6 cellular contexts compared by ENCODE assay signal in genomic region chr1:1374068-1374860, GRCh38. TPM values are rescaled to one million over a fixed set of nuclear protein-coding genes. Genes with fewer than 3 reads are reported as not detected.
DNase-seq lines count a peak whose midpoint lies in the region; ATAC-seq, FAIRE-seq and TF ChIP-seq lines count a peak whose summit lies in the region.

No MANE protein-coding gene starts in this region.

- H3K27ac Mint-ChIP-seq in stimulated activated naive B cell treated with anti-CD40 and anti-IgM and Interleukin-4, amounts not matched to agents 10 μg/mL and 1 μg/mL and 100 μg/mL, for 72 hours: peak overlapping the region; percentile 98

- TF ChIP-seq POLR2A in esophagus squamous epithelium (IDR thresholded peaks at IDR 0.05): no peak

- H3K4me3 Mint-ChIP-seq in stimulated activated naive B cell treated with anti-CD40 and anti-IgM and Interleukin-4, amounts not matched to agents 10 μg/mL and 1 μg/mL and 100 μg/mL, for 72 hours: peak overlapping the region; percentile 92 to 95

- peak overlapping the region; percentile 96 for H3K4me2 ChIP-seq in KMS-11

- H3K4me1 ChIP-seq in KMS-11 (ENCODE audit: low read depth, poor library complexity, severe bottlenecking): peaks cover 42% of the 10 kb centered on the region
- peaks cover 26 to 56% (median 38%) of the 10 kb centered on the region in 3 donors for H3K4me1 ChIP-seq in esophagus squamous epithelium

- H3K79me2 ChIP-seq in KMS-11 (ENCODE audit: insufficient read depth, low read depth): peaks cover 25% of the 10 kb centered on the region

- H3K27me3 ChIP-seq in KMS-11 (ENCODE audit: insufficient read depth, low read depth) (no peaks in the 10 kb centered on the region), esophagus squamous epithelium (no peaks in the 10 kb centered on the region)

- 51% methylated on average over 26 of the region's 56 CpGs; no CpG with 5 or more reads in 1 of the 2 donors for WGBS in esophagus squamous epithelium, 2 donors

- H3K27ac ChIP-seq in KMS-11 (peak overlapping the region; percentile 63; the same call in 1 of the 2 replicates), esophagus squamous epithelium (peak overlapping the region; percentile 95 to 97 (median 97))

- H3K36me3 ChIP-seq in KMS-11 (ENCODE audit: insufficient read depth) (no peaks in the 10 kb centered on the region), esophagus squamous epithelium (peaks cover 0 to 20% (median 0%) of the 10 kb centered on the region in 3 donors)

- no peak for DNase-seq in GM12865 (ENCODE audit: low read depth)
- DNase-seq in esophagus squamous epithelium (lab: John Stamatoyannopoulos, UW): no peak
- DNase-seq in stimulated activated naive B cell treated with anti-CD40 and anti-IgM and Interleukin-4, amounts not matched to agents 10 μg/mL and 1 μg/mL and 100 μg/mL, for 72 hours: no peak
- DNase-seq in ecto neural progenitor cell (ENCODE audit: low spot score): no peak
- DNase-seq in urothelium cell line (ENCODE audit: low spot score): no peak

- FAIRE-seq in urothelium cell line (lab: Jason Lieb, UNC): no peak

- H3K9me3 Mint-ChIP-seq in stimulated activated naive B cell treated with anti-CD40 and anti-IgM and Interleukin-4, amounts not matched to agents 10 μg/mL and 1 μg/mL and 100 μg/mL, for 72 hours: no peaks in the 10 kb centered on the region

- ATAC-seq in stimulated activated naive B cell treated with anti-CD40 and anti-IgM and Interleukin-4, amounts not matched to agents 10 μg/mL and 1 μg/mL and 100 μg/mL, for 72 hours (replicated peaks): peak; percentile 5 to 8

- TF ChIP-seq CTCF in GM12865 (IDR thresholded peaks at IDR 0.05; ENCODE audit: insufficient read depth, low read depth, low read length, missing control alignments) (no peak), KMS-11 (conservative IDR thresholded peaks at IDR 0.05; ENCODE audit: low read depth, low read length) (no peak), esophagus squamous epithelium (IDR thresholded peaks at IDR 0.05) (no peak)

- H4K20me1 ChIP-seq in KMS-11 (ENCODE audit: insufficient read depth): no peaks in the 10 kb centered on the region

- H3K27me3 Mint-ChIP-seq in stimulated activated naive B cell treated with anti-CD40 and anti-IgM and Interleukin-4, amounts not matched to agents 10 μg/mL and 1 μg/mL and 100 μg/mL, for 72 hours: no peaks in the 10 kb centered on the region

- H3K36me3 Mint-ChIP-seq in stimulated activated naive B cell treated with anti-CD40 and anti-IgM and Interleukin-4, amounts not matched to agents 10 μg/mL and 1 μg/mL and 100 μg/mL, for 72 hours: peaks cover 21 to 35% of the 10 kb centered on the region in 2 donors

- peak overlapping the region; percentile 64; the same call in 1 of the 2 replicates for H2AFZ ChIP-seq in KMS-11 (ENCODE audit: low read depth)

- H3K9me3 ChIP-seq in esophagus squamous epithelium: no peaks in the 10 kb centered on the region

- H3K4me1 Mint-ChIP-seq in stimulated activated naive B cell treated with anti-CD40 and anti-IgM and Interleukin-4, amounts not matched to agents 10 μg/mL and 1 μg/mL and 100 μg/mL, for 72 hours: peaks cover 15 to 37% of the 10 kb centered on the region in 2 donors

- intact Hi-C loops in esophagus squamous epithelium (cut with DNase I): no loop called here

- peak overlapping the region; percentile 79 for H3K9ac ChIP-seq in KMS-11

- H3K4me3 ChIP-seq in GM12865 (ENCODE audit: low read depth, low read length) (peak overlapping the region; percentile 76), KMS-11 (IDR thresholded peaks at IDR 0.05; ENCODE audit: insufficient read depth, low read depth, low read length) (peak overlapping the region; percentile 89), esophagus squamous epithelium (peak overlapping the region; percentile 85 to 100 (median 96))

RNA-seq across cellular contexts. Expression of gene AURKAIP1, which starts 0.7 kb away (rescaled TPM):
- total RNA-seq in esophagus squamous epithelium: 100 to 1,000 TPM in 3 of 4 donors, 10 to 100 TPM in 1; 92.7 to 134 (median 123) TPM

RNA-seq across cellular contexts. Expression of gene MXRA8, which starts 15.9 kb away (rescaled TPM):
- total RNA-seq in esophagus squamous epithelium: 10 to 100 TPM in 2 of 4 donors, 1 to 10 TPM in 1, under 1 TPM in 1; 0.45 to 33.8 (median 12.8) TPM

RNA-seq across cellular contexts. Expression of gene CCNL2, which starts 24.9 kb away (rescaled TPM):
- 100 to 1,000 TPM in 2 of 4 donors, 10 to 100 TPM in 2; 42.5 to 213 (median 104) TPM for total RNA-seq in esophagus squamous epithelium

RNA-seq across cellular contexts. Expression of gene DVL1, which starts 25.0 kb away (rescaled TPM):
- 100 to 1,000 TPM in 1 of 4 donors, 10 to 100 TPM in 3; 63.5 to 111 (median 88.0) TPM for total RNA-seq in esophagus squamous epithelium

RNA-seq across cellular contexts. Expression of gene MRPL20, which starts 32.8 kb away (rescaled TPM):
- 100 to 1,000 TPM in 3 of 4 donors, 10 to 100 TPM in 1; 98.0 to 157 (median 116) TPM for total RNA-seq in esophagus squamous epithelium
